In genomic region chr9:126496781-126497667, GRCh38 we compare ENCODE assay signal across 1 cellular context.
TF ChIP-seq lines count a peak whose summit lies in the region.

No MANE protein-coding gene starts in this region.

TF ChIP-seq in H1, 55 proteins besides CTCF, POLR2A, EP300 and RAD21:
- TF ChIP-seq KDM4A (IDR thresholded peaks at IDR 0.05; ENCODE audit: low read depth, low read length, severe bottlenecking) (no peak), ZNF274 (IDR thresholded peaks at IDR 0.05; ENCODE audit: borderline replicate concordance, extremely low read depth, low read length) (no peak), POLR2AphosphoS5 (IDR thresholded peaks at IDR 0.05; ENCODE audit: low read depth, low read length) (no peak), GTF2F1 (IDR thresholded peaks at IDR 0.05; ENCODE audit: borderline replicate concordance, low read depth, low read length) (no peak), CEBPB (IDR thresholded peaks at IDR 0.05; ENCODE audit: low read depth, low read length) (no peak), SIX5 (IDR thresholded peaks at IDR 0.05; ENCODE audit: low read depth, low read length) (no peak), HDAC2 (IDR thresholded peaks at IDR 0.05; ENCODE audit: borderline replicate concordance in 1 of 2, low read depth in 2 of 2, low read length in 2 of 2) (no peak), SP2 (IDR thresholded peaks at IDR 0.05; ENCODE audit: low read length) (no peak), TBP (IDR thresholded peaks at IDR 0.05; ENCODE audit: low read depth, low read length) (no peak), ATF2 (IDR thresholded peaks at IDR 0.05; ENCODE audit: low read length) (no peak), TAF7 (optimal IDR thresholded peaks at IDR 0.05; ENCODE audit: borderline replicate concordance, low read depth, low read length) (no peak), CTBP2 (IDR thresholded peaks at IDR 0.05; ENCODE audit: borderline replicate concordance, insufficient read depth, insufficient read length, low read length) (no peak), CHD2 (IDR thresholded peaks at IDR 0.05; ENCODE audit: low read length) (no peak)
- TF ChIP-seq, protein P1, sequence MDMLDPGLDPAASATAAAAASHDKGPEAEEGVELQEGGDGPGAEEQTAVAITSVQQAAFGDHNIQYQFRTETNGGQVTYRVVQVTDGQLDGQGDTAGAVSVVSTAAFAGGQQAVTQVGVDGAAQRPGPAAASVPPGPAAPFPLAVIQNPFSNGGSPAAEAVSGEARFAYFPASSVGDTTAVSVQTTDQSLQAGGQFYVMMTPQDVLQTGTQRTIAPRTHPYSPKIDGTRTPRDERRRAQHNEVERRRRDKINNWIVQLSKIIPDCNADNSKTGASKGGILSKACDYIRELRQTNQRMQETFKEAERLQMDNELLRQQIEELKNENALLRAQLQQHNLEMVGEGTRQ (IDR thresholded peaks at IDR 0.05; ENCODE audit: low read length), result no peak
- TF ChIP-seq, protein P2, sequence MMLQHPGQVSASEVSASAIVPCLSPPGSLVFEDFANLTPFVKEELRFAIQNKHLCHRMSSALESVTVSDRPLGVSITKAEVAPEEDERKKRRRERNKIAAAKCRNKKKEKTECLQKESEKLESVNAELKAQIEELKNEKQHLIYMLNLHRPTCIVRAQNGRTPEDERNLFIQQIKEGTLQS (IDR thresholded peaks at IDR 0.05; ENCODE audit: insufficient read depth, low read depth, low read length), result no peak
- TF ChIP-seq, protein P3, sequence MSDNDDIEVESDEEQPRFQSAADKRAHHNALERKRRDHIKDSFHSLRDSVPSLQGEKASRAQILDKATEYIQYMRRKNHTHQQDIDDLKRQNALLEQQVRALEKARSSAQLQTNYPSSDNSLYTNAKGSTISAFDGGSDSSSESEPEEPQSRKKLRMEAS (IDR thresholded peaks at IDR 0.05), result no peak
